ENCODE assay signal across 15 cellular contexts in genomic region chr21:15592957-15593356, GRCh38.
DNase-seq lines count a peak whose midpoint lies in the region; ATAC-seq and TF ChIP-seq lines count a peak whose summit lies in the region.
"Had no signal": no experiment of that assay in that cellular context is flagged by ENCODE, and none has a peak within 500 bp of the region (broad histone marks: within the 10 kb centered on the region; RNA-seq: fewer than 3 reads in every experiment).

No MANE protein-coding gene starts in this region.

- peak overlapping the region; percentile 69 for H3K27ac ChIP-seq in VCaP
- H3K27ac ChIP-seq in trophoblast cell (ENCODE audit: low read depth, low read length): no peak overlapping the region
- no peak overlapping the region for H3K27ac ChIP-seq in gastrocnemius medialis
- H3K27ac ChIP-seq: 22Rv1, BLaER1 had no signal

- TF ChIP-seq CTCF in LNCaP clone FGC (IDR thresholded peaks at IDR 0.05; ENCODE audit: control insufficient read depth, extremely low read depth, insufficient read depth) (no peak), VCaP (conservative IDR thresholded peaks at IDR 0.05) (no peak), gastrocnemius medialis (IDR thresholded peaks at IDR 0.05 in 4 of 5, conservative IDR thresholded peaks at IDR 0.05 in 1 of 5) (no peak)

- H4K12ac ChIP-seq in trophoblast cell (ENCODE audit: low read depth, low read length): no peak overlapping the region

- H3K9ac ChIP-seq in trophoblast cell (ENCODE audit: low read length): no peak overlapping the region
- H3K9ac ChIP-seq: BLaER1 had no signal

- H3K79me2 ChIP-seq in trophoblast cell (ENCODE audit: control insufficient read depth, insufficient read depth, low read length, poor library complexity): no peaks in the 10 kb centered on the region

- peak overlapping the region; percentile 19 for H4K8ac ChIP-seq in trophoblast cell (ENCODE audit: low read depth, low read length)

- H2AK5ac ChIP-seq in trophoblast cell (ENCODE audit: low read length): peak overlapping the region; percentile 54

- no peaks in the 10 kb centered on the region for H3K9me3 ChIP-seq in trophoblast cell (ENCODE audit: insufficient read depth, low read depth, low read length)
- no peaks in the 10 kb centered on the region for H3K9me3 ChIP-seq in gastrocnemius medialis
- H3K9me3 ChIP-seq: BE2C, BLaER1 had no signal

- DNase-seq in DMS53 (lab: John Stamatoyannopoulos, UW) (peak; percentile 29), LNCaP clone FGC (ENCODE audit: low read depth) (peak; percentile 43), trophoblast cell (no peak), gastrocnemius medialis (no peak), A172 (ENCODE audit: low spot score) (no peak)
- no peak for DNase-seq in effector CD4-positive, alpha-beta T cell
- DNase-seq: BE2C, DMS 273 treated with DMSO at 0.1 percent for 48 hours, DMS153, DMS79 had no signal

- no peak overlapping the region for H3K18ac ChIP-seq in trophoblast cell (ENCODE audit: low read length)

- no peak overlapping the region for H2BK120ac ChIP-seq in trophoblast cell (ENCODE audit: insufficient read depth, low read length, poor library complexity)

- ATAC-seq in gastrocnemius medialis (no peak), HG03521 (IDR thresholded peaks at IDR 0.05; ENCODE audit: unreplicated experiment) (no peak)
- ATAC-seq: GM12878 had no signal

- no peak overlapping the region for H2BK5ac ChIP-seq in trophoblast cell (ENCODE audit: low read depth, low read length, poor library complexity)

- H3K36me3 ChIP-seq in trophoblast cell (ENCODE audit: control insufficient read depth in 1 of 2, insufficient read depth in 2 of 2, low read length in 2 of 2) (no peaks in the 10 kb centered on the region), gastrocnemius medialis (no peaks in the 10 kb centered on the region)
- H3K36me3 ChIP-seq: BE2C, BLaER1 had no signal

- H3K4me2 ChIP-seq in trophoblast cell (ENCODE audit: low read length): no peak overlapping the region
- H3K4me2 ChIP-seq: BLaER1 had no signal

- H3K4ac ChIP-seq in trophoblast cell (ENCODE audit: low read depth, low read length): no peak overlapping the region

- in situ Hi-C loops in gastrocnemius medialis (cut with MboI; ENCODE audit: low sequenced_read_pairs in 4 of 4): loop anchor here (10.0 to 25.0 kb wide), 4 partner anchors 1156 to 1338 kb away; no protein-coding TSS in a partner anchor

- H3K4me3 ChIP-seq in LNCaP clone FGC (ENCODE audit: low read depth, low read length) (no peak overlapping the region), trophoblast cell (ENCODE audit: low read depth, low read length) (no peak overlapping the region), gastrocnemius medialis (no peak overlapping the region)
- H3K4me3 ChIP-seq: BLaER1, GM12878 had no signal

- intact Hi-C loops in gastrocnemius medialis (cut with DNase I; ENCODE audit: low total_unique reads): loop anchor here (2.0 to 5.0 kb wide), 3 partner anchors 731 to 1340 kb away; no protein-coding TSS in a partner anchor

- no peak overlapping the region for H4K91ac ChIP-seq in trophoblast cell (ENCODE audit: low read depth, low read length)

- H3K27me3 ChIP-seq in trophoblast cell (ENCODE audit: insufficient read depth, low read length) (no peaks in the 10 kb centered on the region), gastrocnemius medialis (no peaks in the 10 kb centered on the region)
- H3K27me3 ChIP-seq: BE2C, BLaER1 had no signal

- no peak overlapping the region for H3K14ac ChIP-seq in trophoblast cell (ENCODE audit: low read length)

- H3K4me1 ChIP-seq in trophoblast cell (ENCODE audit: control insufficient read depth in 1 of 2, insufficient read depth in 2 of 2, low read length in 2 of 2): peaks cover 0 to 2% of the 10 kb centered on the region in 2 experiments
- H3K4me1 ChIP-seq in gastrocnemius medialis: no peaks in the 10 kb centered on the region
- H3K4me1 ChIP-seq: BE2C, BLaER1 had no signal

- TF ChIP-seq POLR2A in gastrocnemius medialis (IDR thresholded peaks at IDR 0.05): no peak

- H2BK12ac ChIP-seq in trophoblast cell (ENCODE audit: low read length): peak overlapping the region; percentile 49

- no peaks in the 10 kb centered on the region for H3K79me1 ChIP-seq in trophoblast cell (ENCODE audit: low read length)

- no peak overlapping the region for H3K23ac ChIP-seq in trophoblast cell (ENCODE audit: low read length)

- H2AFZ ChIP-seq in trophoblast cell (ENCODE audit: insufficient read depth, low read length, poor library complexity): no peak overlapping the region

Comparison
In these comparisons a context has a peak if more than half of its experiments do, and no peak if none do; other contexts are left out.
1. DNase-seq: peak in DMS53 (single experiment) and LNCaP clone FGC (single experiment); none in trophoblast cell (0 of 2), gastrocnemius medialis (0 of 2), effector CD4-positive, alpha-beta T cell (single experiment) and A172 (single experiment).